ENCODE assay signal across 30 cellular contexts in the genomic region with DNA sequence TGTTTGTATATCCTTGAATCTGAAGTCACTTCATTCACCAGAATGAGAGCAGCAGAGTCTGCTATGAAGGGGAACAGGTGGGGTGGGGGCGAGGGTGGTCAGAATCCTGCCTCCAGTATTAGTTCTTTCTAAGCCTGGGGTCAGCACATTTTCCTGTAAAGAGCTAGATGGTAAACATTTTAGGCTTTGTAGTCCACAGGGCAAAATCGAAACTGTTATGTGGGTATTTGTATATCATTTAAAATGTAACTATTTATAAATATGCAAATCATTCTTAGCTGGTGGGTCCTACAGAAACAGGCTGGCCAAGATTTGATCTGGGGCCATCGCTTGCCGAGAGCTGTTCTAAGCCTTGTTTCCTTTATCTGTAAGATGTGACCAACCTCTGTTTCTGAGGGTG.
"Had no signal": no experiment of that assay in that cellular context is flagged by ENCODE, and none has a peak within 500 bp of the region (broad histone marks: within the 10 kb centered on the region; RNA-seq: fewer than 3 reads in every experiment).

No MANE protein-coding gene starts in this region.

- ATAC-seq: activated CD4-positive, alpha-beta T cell treated with anti-CD3 and anti-CD28 coated beads for 36 hours; activated CD8-positive, alpha-beta memory T cell treated with anti-CD3 and anti-CD28 coated beads, Interleukin-2, amount 10 ng/mL, durations not matched to agents 7 days and 5 days; activated CD8-positive, alpha-beta T cell treated with anti-CD3 and anti-CD28 coated beads, Interleukin-2, amount 10 ng/mL, durations not matched to agents 7 days and 5 days; activated naive CD8-positive, alpha-beta T cell treated with anti-CD3 and anti-CD28 coated beads, Interleukin-2, amount 50 U/mL, for 24 hours; body of pancreas; effector memory CD8-positive, alpha-beta T cell; foreskin keratinocyte; gastrocnemius medialis; heart right ventricle had no signal

- H3K79me2 ChIP-seq: hepatocyte had no signal

- H3K27ac ChIP-seq: adrenal gland, body of pancreas, esophagus muscularis mucosa, foreskin keratinocyte, gastrocnemius medialis, heart right ventricle, hepatocyte had no signal

- H3K4me2 ChIP-seq: hepatocyte had no signal

- H3K4me1 ChIP-seq: adrenal gland, body of pancreas, esophagus muscularis mucosa, foreskin keratinocyte, gastrocnemius medialis, heart right ventricle had no signal

- H2AFZ ChIP-seq: hepatocyte had no signal

- H3K36me3 ChIP-seq: adrenal gland, esophagus muscularis mucosa, gastrocnemius medialis, heart right ventricle had no signal

- H3K9me3 ChIP-seq: adrenal gland, gastrocnemius medialis had no signal

- H3K27me3 ChIP-seq: foreskin keratinocyte had no signal

- H3K4me3 ChIP-seq: adrenal gland, body of pancreas, esophagus muscularis mucosa, gastrocnemius medialis, heart right ventricle, hepatocyte had no signal

- DNase-seq: activated CD4-positive, alpha-beta memory T cell treated with anti-CD3 and anti-CD28 coated beads for 36 hours; activated CD4-positive, alpha-beta T cell treated with anti-CD3 and anti-CD28 coated beads for 36 hours; activated CD4-positive, alpha-beta T cell treated with anti-CD3 and anti-CD28 coated beads, Interleukin-2, amount 10 ng/mL, durations not matched to agents 24 days and 14 days; activated CD4-positive, CD25-positive, alpha-beta regulatory T cell; activated CD4-positive, CD25-positive, alpha-beta regulatory T cell treated with anti-CD3 and anti-CD28 coated beads, Interleukin-2, amount 50 U/mL, for 72 hours; activated CD8-positive, alpha-beta memory T cell treated with anti-CD3 and anti-CD28 coated beads, Interleukin-2, amount 10 ng/mL, durations not matched to agents 7 days and 5 days; activated CD8-positive, alpha-beta memory T cell treated with anti-CD3 and anti-CD28 coated beads, Interleukin-2, amount 50 U/mL, for 4 hours; activated CD8-positive, alpha-beta T cell treated with anti-CD3 and anti-CD28 coated beads, Interleukin-2, amount 10 ng/mL, durations not matched to agents 7 days and 5 days; activated effector memory CD4-positive, alpha-beta T cell treated with anti-CD3 and anti-CD28 coated beads, Interleukin-2, amount 50 U/mL, for 16 hours; activated naive CD4-positive, alpha-beta T cell treated with anti-CD3 and anti-CD28 coated beads for 36 hours; activated naive CD8-positive, alpha-beta T cell treated with anti-CD3 and anti-CD28 coated beads for 36 hours; activated naive CD8-positive, alpha-beta T cell treated with anti-CD3 and anti-CD28 coated beads, Interleukin-2, amount 50 U/mL, for 24 hours; activated T-cell treated with anti-CD3 and anti-CD28 coated beads, Interleukin-2, amount 50 U/mL, for 1 hour; activated T-cell treated with anti-CD3 and anti-CD28 coated beads, Interleukin-2, amount 50 U/mL, for 48 hours; adrenal gland; amygdala; aorta; body of pancreas; caudate nucleus; cortex of kidney; dermis blood vessel endothelial cell; effector CD4-positive, alpha-beta T cell; effector memory CD8-positive, alpha-beta T cell; erythroblast; foreskin keratinocyte; gastrocnemius medialis; heart right ventricle; T1000 had no signal
